ENCODE assay signal across 8 cellular contexts in the genomic region with DNA sequence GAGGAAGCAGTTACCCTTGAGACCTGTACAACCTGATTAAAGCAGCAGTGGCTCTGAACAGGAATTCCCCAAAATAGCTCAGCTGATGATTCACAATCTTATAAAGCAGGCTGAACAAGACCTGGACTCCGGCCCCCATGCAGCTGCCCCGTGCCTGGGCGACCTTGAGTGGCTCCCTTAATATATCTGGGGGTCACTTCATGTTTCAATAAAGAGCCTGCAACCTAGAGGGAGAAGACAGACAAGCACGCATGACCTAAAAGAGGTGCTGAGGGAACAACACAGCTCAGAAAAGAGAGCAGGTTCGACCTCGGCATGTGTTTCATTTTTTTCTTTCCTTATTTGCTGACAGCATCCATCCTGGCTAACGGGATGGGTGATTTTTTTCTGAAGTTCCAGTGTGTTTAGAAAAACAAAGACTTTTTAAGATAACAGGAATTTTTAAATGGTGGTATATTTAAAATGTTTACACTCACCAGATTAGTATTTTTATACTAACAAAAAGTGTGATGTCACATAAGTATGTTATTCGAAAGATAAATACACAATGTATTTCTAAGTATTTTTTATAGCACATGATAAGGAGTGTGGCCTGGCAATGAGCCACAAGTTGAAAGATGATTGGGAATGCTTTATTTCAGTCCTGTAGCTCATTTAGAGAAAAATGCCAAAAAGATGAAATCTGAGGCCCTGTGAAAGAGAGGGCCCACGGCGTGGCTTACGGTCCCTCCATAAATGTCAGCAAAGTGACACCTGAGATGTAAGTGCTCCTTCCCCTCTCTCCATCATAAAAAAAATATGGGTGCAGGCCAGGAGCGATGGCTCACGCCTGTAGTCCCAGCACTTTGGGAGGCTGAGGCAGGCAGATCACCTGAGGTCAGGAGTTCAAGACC.
DNase-seq lines count a peak whose midpoint lies in the region; FAIRE-seq and TF ChIP-seq lines count a peak whose summit lies in the region.

No MANE protein-coding gene starts in this region.

- POLR2A ChIA-PET in PC-9 (lab: Charles Lee; ENCODE audit: unreplicated experiment), result interaction anchor here (0.7 kb wide), 2 partner anchors 187 to 250 kb away, joined by 3 to 5 read pairs; no protein-coding TSS in a partner anchor

- H3K4me2 ChIP-seq in PC-9, result peak overlapping the region; percentile 69
- peak overlapping the region; percentile 83 for H3K4me2 ChIP-seq in fibroblast of lung (ENCODE audit: extremely low read depth, insufficient read depth, low read length)

- no peak overlapping the region for H3K9ac ChIP-seq in fibroblast of lung (ENCODE audit: insufficient read depth, low read length)

- peak; percentile 92 for FAIRE-seq in G401.6 (lab: Jason Lieb, UNC)

- H3K9me3 ChIP-seq in PC-9 (ENCODE audit: insufficient read depth, low read depth), result no peaks in the 10 kb centered on the region
- H3K9me3 ChIP-seq in fibroblast of lung (ENCODE audit: control insufficient read depth, insufficient read depth, low read depth, low read length), result no peaks in the 10 kb centered on the region

- H3K4me1 ChIP-seq in PC-9 (replicated peaks; ENCODE audit: insufficient read depth) (peaks cover 14% of the 10 kb centered on the region), fibroblast of lung (ENCODE audit: control insufficient read depth, extremely low read depth, insufficient read depth, low read length) (peaks cover 5% of the 10 kb centered on the region)

- no peaks in the 10 kb centered on the region for H3K9me2 ChIP-seq in PC-9 (ENCODE audit: insufficient read depth)

- H4K20me1 ChIP-seq in PC-9 (ENCODE audit: insufficient read depth) (no peaks in the 10 kb centered on the region), fibroblast of lung (ENCODE audit: control insufficient read depth, extremely low read depth, insufficient read depth, low read length) (no peaks in the 10 kb centered on the region)

- DNase-seq in PC-9 (peak; percentile 30 to 77), fibroblast of lung (ENCODE audit: low read depth in 2 of 2) (peak; percentile 76 to 89), posterior vena cava (ENCODE audit: low spot score) (peak; percentile 66), DMS79 treated with DMSO at 0.1 percent for 48 hours (lab: John Stamatoyannopoulos, UW) (no peak), GM19238 (ENCODE audit: insufficient read length, low spot score) (no peak), COR-L47 (lab: John Stamatoyannopoulos, UW) (no peak)
- DNase-seq in activated CD4-positive, CD25-positive, alpha-beta regulatory T cell treated with anti-CD3 and anti-CD28 coated beads, Interleukin-2, amount 50 U/mL, for 72 hours, result no peak

- H3K4me3 ChIP-seq in PC-9 (peak overlapping the region; percentile 39; the same call in 1 of the 2 replicates), fibroblast of lung (replicated peaks in 1 of 4; ENCODE audit: control extremely low read depth in 1 of 4, insufficient read depth in 1 of 4, low read depth in 3 of 4, low read length in 4 of 4) (peak overlapping the region in 2 of 4 experiments; percentile 31 to 33)

- H3K27me3 ChIP-seq in PC-9 (ENCODE audit: insufficient read depth, low read depth), result no peaks in the 10 kb centered on the region
- H3K27me3 ChIP-seq in fibroblast of lung (ENCODE audit: control insufficient read depth, insufficient read depth, low read length), result no peaks in the 10 kb centered on the region

- CTCF ChIA-PET in PC-9 (lab: Charles Lee), result interaction anchor here (0.6 to 2.9 kb wide), 2 partner anchors 9 to 12 kb away, joined by 3 to 11 read pairs; no protein-coding TSS in a partner anchor

- intact Hi-C loops in PC-9 (cut with micrococcal nuclease; ENCODE audit: unreplicated experiment), result no loop called here
- intact Hi-C loops in posterior vena cava (cut with DNase I), result no loop called here

- H3K79me2 ChIP-seq in PC-9 (ENCODE audit: low read depth) (no peaks in the 10 kb centered on the region), fibroblast of lung (ENCODE audit: control insufficient read depth, insufficient read depth, low read length) (no peaks in the 10 kb centered on the region)

- no TSS peak for BruUV-seq in PC-9 (replicated peaks; lab: Mats Ljungman, UMichigan)

- H2AFZ ChIP-seq in PC-9 (no peak overlapping the region), fibroblast of lung (ENCODE audit: low read length) (no peak overlapping the region)

- TF ChIP-seq CTCF in PC-9 (conservative IDR thresholded peaks at IDR 0.05) (no peak), fibroblast of lung (conservative IDR thresholded peaks at IDR 0.05 in 1 of 2, IDR thresholded peaks at IDR 0.05 in 1 of 2; ENCODE audit: low read depth in 1 of 2, low read length in 2 of 2) (no peak)

- H3K36me3 ChIP-seq in PC-9 (ENCODE audit: low read depth) (no peaks in the 10 kb centered on the region), fibroblast of lung (ENCODE audit: control insufficient read depth, insufficient read depth, low read length) (no peaks in the 10 kb centered on the region)

- H3F3A ChIP-seq in PC-9 (ENCODE audit: insufficient read depth, low read depth), result no peaks in the 10 kb centered on the region

- peak overlapping the region; percentile 40 for H3K27ac ChIP-seq in PC-9
- H3K27ac ChIP-seq in fibroblast of lung (ENCODE audit: insufficient read depth, low read length), result peak overlapping the region; percentile 71

Comparison
In these comparisons a context has a peak if more than half of its experiments do, and no peak if none do; other contexts are left out.
1. DNase-seq: peak in PC-9 (2 of 2), fibroblast of lung (2 of 2) and posterior vena cava (single experiment); none in DMS79 treated with DMSO at 0.1 percent for 48 hours (single experiment), activated CD4-positive, CD25-positive, alpha-beta regulatory T cell treated with anti-CD3 and anti-CD28 coated beads, Interleukin-2, amount 50 U/mL, for 72 hours (single experiment), GM19238 (single experiment) and COR-L47 (single experiment).